In the genomic region with DNA sequence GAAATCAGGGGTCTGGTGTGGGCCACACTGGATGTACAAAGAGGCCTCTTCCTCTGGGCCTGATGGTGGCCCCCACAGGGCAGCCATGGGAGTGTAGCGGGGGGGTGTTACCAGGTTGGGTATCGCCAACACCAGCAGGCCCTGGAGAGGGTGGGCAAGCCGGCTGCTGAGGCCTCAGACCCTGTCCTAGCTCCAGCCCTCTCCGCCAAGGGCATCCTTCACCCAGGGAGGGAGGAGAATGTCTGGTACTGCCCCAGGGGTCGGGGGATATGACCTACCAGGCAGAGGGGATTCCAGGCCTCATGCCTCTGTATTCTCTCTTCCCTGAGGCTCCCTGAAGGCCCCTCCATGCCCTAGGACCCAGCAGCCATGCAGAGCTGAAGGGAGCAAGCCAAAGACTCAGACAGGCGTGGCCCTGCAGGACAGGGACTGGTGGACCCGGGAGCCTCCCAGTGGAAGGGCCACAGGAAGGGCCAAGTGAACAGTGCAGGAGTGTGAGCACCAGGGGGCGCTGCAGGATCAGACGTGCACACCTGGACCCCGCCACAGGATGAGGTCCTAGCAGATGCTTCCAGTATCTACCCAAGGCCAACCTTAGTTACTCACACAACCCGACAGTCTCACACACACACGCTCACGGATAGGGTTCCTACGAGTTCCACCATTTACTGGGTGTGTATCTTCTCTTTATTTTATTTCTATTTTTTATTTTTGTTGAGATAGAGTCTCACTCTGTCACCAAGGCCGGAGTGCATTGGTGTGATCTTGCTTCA, we compare ENCODE assay signal across 8 cellular contexts. TPM values are rescaled to one million over a fixed set of nuclear protein-coding genes. Genes with fewer than 3 reads are reported as not detected.
DNase-seq lines count a peak whose midpoint lies in the region; ATAC-seq and TF ChIP-seq lines count a peak whose summit lies in the region.

No MANE protein-coding gene starts in this region.

- in situ Hi-C loops in GM13977 (cut with MboI; ENCODE audit: low pct_unique_long_range_greater_than_20kb, low sequenced_read_pairs, unreplicated experiment): no loop called here

- H3K27me3 Mint-ChIP-seq in activated CD4-positive, alpha-beta T cell treated with anti-CD3 and anti-CD28 coated beads, Interleukin-2, amount 10 ng/mL, durations not matched to agents 7 days and 5 days: no peaks in the 10 kb centered on the region

- H3K27ac ChIP-seq in coronary artery: no peak overlapping the region

- CTCF ChIA-PET in activated CD4-positive, alpha-beta T cell treated with anti-CD3 and anti-CD28 coated beads, Interleukin-2, amount 10 ng/mL, durations not matched to agents 7 days and 5 days (lab: Charles Lee): interaction anchor here (0.8 to 4.0 kb wide), 20 partner anchors 9 to 208 kb away, joined by 3 to 21 read pairs (median 4); partner anchors contain the start of genes B3GNT9, CES3, FBXL8 and TRADD

- H3K4me1 Mint-ChIP-seq in activated CD4-positive, alpha-beta T cell treated with anti-CD3 and anti-CD28 coated beads, Interleukin-2, amount 10 ng/mL, durations not matched to agents 7 days and 5 days: peaks cover 67% of the 10 kb centered on the region

- WGBS in lower leg skin, 2 donors: 29% methylated on average over 13 to 15 of the region's 15 CpGs

- H3K4me3 ChIP-seq in coronary artery: no peak overlapping the region
- no peak overlapping the region for H3K4me3 ChIP-seq in lower leg skin (ENCODE audit: low read depth, poor library complexity, severe bottlenecking)

- TF ChIP-seq CTCF in GM13977 (IDR thresholded peaks at IDR 0.05; ENCODE audit: extremely low read depth, insufficient read depth, missing control alignments) (peak; percentile 98), coronary artery (IDR thresholded peaks at IDR 0.05) (peak; percentile 87), lower leg skin (IDR thresholded peaks at IDR 0.05) (peak in 1 of 3 donors; percentile 94)

- TF ChIP-seq POLR2A in lower leg skin (IDR thresholded peaks at IDR 0.05): no peak

- intact Hi-C loops in lower leg skin (cut with DNase I; ENCODE audit: low total_unique reads): loop anchor here (5.0 to 10.0 kb wide), 2 partner anchors 83 to 180 kb away; partner anchors contain the start of genes FBXL8 and TRADD

- ATAC-seq in HG03280 (IDR thresholded peaks at IDR 0.05; ENCODE audit: unreplicated experiment): peak; percentile 86

- no peak overlapping the region for H3K4me3 Mint-ChIP-seq in activated CD4-positive, alpha-beta T cell treated with anti-CD3 and anti-CD28 coated beads, Interleukin-2, amount 10 ng/mL, durations not matched to agents 7 days and 5 days

- peaks cover 2% of the 10 kb centered on the region for H3K36me3 Mint-ChIP-seq in activated CD4-positive, alpha-beta T cell treated with anti-CD3 and anti-CD28 coated beads, Interleukin-2, amount 10 ng/mL, durations not matched to agents 7 days and 5 days (ENCODE audit: low read depth)

- peaks cover under 1% of the 10 kb centered on the region for H3K9me3 Mint-ChIP-seq in activated CD4-positive, alpha-beta T cell treated with anti-CD3 and anti-CD28 coated beads, Interleukin-2, amount 10 ng/mL, durations not matched to agents 7 days and 5 days

- POLR2A ChIA-PET in activated CD4-positive, alpha-beta T cell treated with anti-CD3 and anti-CD28 coated beads, Interleukin-2, amount 10 ng/mL, durations not matched to agents 7 days and 5 days (lab: Charles Lee): no interaction called here

- peak; percentile 91 for DNase-seq in GM13977 (ENCODE audit: low spot score)
- DNase-seq in NCI-H748 (lab: John Stamatoyannopoulos, UW; ENCODE audit: unreplicated experiment): peak; percentile 69
- DNase-seq in activated CD4-positive, alpha-beta T cell treated with anti-CD3 and anti-CD28 coated beads, Interleukin-2, amount 10 ng/mL, durations not matched to agents 7 days and 5 days: peak; percentile 91
- peak; percentile 89 for DNase-seq in coronary artery (ENCODE audit: low spot score)
- DNase-seq in lower leg skin (ENCODE audit: low spot score in 2 of 2): peak; percentile 86 to 98
- peak; percentile 84 to 91 (median 86) for DNase-seq in stimulated activated CD4-positive, alpha-beta T cell treated with anti-CD3 and anti-CD28 coated beads, TNF-alpha, amount 100 ng/mL, for 24 hours (ENCODE audit: low read depth in 3 of 3)
- no peak for DNase-seq in cortex of kidney (lab: John Stamatoyannopoulos, UW)

- H3K27ac Mint-ChIP-seq in activated CD4-positive, alpha-beta T cell treated with anti-CD3 and anti-CD28 coated beads, Interleukin-2, amount 10 ng/mL, durations not matched to agents 7 days and 5 days: peak overlapping the region; percentile 62

RNA-seq across cellular contexts. Expression of gene CES4A, which starts 10.9 kb away (rescaled TPM):
- total RNA-seq in activated CD4-positive, alpha-beta T cell treated with anti-CD3 and anti-CD28 coated beads, Interleukin-2, amount 10 ng/mL, durations not matched to agents 7 days and 5 days: 10 to 100 TPM; 28.9 to 30.5 TPM
- 10 to 100 TPM; 43.6 to 95.8 (median 75.9) TPM for total RNA-seq in lower leg skin

RNA-seq across cellular contexts. Expression of gene CES3, which starts 16.5 kb away (rescaled TPM):
- total RNA-seq in activated CD4-positive, alpha-beta T cell treated with anti-CD3 and anti-CD28 coated beads, Interleukin-2, amount 10 ng/mL, durations not matched to agents 7 days and 5 days: 1 to 10 TPM; 5.9 to 6.4 TPM
- 1 to 10 TPM in 3 of 4 donors, under 1 TPM in 1; 0.59 to 1.3 (median 1.2) TPM for total RNA-seq in lower leg skin

RNA-seq across cellular contexts. Expression of gene CES2, which starts 42.2 kb away (rescaled TPM):
- total RNA-seq in activated CD4-positive, alpha-beta T cell treated with anti-CD3 and anti-CD28 coated beads, Interleukin-2, amount 10 ng/mL, durations not matched to agents 7 days and 5 days: 10 to 100 TPM; 31.5 to 34.9 TPM
- 10 to 100 TPM; 37.4 to 90.2 (median 50.2) TPM for total RNA-seq in lower leg skin

RNA-seq across cellular contexts. Expression of gene CIAO2B, which starts 43.3 kb away (rescaled TPM):
- total RNA-seq in activated CD4-positive, alpha-beta T cell treated with anti-CD3 and anti-CD28 coated beads, Interleukin-2, amount 10 ng/mL, durations not matched to agents 7 days and 5 days: 100 to 1,000 TPM in 1 of 2 experiments, 10 to 100 TPM in 1; 95.2 to 112 TPM
- 10 to 100 TPM; 39.3 to 60.3 (median 55.4) TPM for total RNA-seq in lower leg skin

RNA-seq across cellular contexts. Expression of gene CBFB, which starts 51.4 kb away (rescaled TPM):
- total RNA-seq in activated CD4-positive, alpha-beta T cell treated with anti-CD3 and anti-CD28 coated beads, Interleukin-2, amount 10 ng/mL, durations not matched to agents 7 days and 5 days: 100 to 1,000 TPM; 218 to 222 TPM
- total RNA-seq in lower leg skin: 10 to 100 TPM; 42.4 to 76.3 (median 48.2) TPM
